ENCODE assay signal across 1 cellular context in the genomic region with DNA sequence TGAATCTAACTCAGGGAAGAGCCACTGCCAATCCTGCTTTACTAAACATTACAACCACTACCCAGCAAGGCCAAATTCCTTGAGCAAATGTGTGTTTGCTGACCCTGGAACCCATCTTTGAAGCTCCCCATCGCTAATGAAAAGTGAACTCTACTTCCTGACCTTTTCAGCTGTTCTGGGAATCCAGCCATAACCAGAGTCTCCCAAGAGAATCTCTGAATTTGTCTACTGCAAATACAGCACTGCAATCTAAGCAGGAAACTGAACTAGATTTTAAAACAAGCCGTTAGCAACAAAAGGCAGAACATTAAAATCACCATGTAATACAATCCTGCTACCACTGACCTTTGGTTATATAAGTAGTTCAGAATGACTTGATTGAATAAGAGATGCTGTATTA.
A peak's percentile ranks its signal among the peaks of the same experiment; 100 is the strongest.
TF ChIP-seq lines count a peak whose summit lies in the region.

No MANE protein-coding gene starts in this region.

TF ChIP-seq in liver, 16 proteins besides CTCF, POLR2A, EP300 and RAD21 (continued from another document):
- TF ChIP-seq GABPA (IDR thresholded peaks at IDR 0.05 in 1 of 2, conservative IDR thresholded peaks at IDR 0.05 in 1 of 2), result no peak
- peak; percentile 89 to 90 for TF ChIP-seq RXRA (IDR thresholded peaks at IDR 0.05)
- TF ChIP-seq, protein P1, sequence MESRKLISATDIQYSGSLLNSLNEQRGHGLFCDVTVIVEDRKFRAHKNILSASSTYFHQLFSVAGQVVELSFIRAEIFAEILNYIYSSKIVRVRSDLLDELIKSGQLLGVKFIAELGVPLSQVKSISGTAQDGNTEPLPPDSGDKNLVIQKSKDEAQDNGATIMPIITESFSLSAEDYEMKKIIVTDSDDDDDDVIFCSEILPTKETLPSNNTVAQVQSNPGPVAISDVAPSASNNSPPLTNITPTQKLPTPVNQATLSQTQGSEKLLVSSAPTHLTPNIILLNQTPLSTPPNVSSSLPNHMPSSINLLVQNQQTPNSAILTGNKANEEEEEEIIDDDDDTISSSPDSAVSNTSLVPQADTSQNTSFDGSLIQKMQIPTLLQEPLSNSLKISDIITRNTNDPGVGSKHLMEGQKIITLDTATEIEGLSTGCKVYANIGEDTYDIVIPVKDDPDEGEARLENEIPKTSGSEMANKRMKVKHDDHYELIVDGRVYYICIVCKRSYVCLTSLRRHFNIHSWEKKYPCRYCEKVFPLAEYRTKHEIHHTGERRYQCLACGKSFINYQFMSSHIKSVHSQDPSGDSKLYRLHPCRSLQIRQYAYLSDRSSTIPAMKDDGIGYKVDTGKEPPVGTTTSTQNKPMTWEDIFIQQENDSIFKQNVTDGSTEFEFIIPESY (IDR thresholded peaks at IDR 0.05), result peak; percentile 53
- TF ChIP-seq JUND (IDR thresholded peaks at IDR 0.05), result peak; percentile 55 to 79
- peak; percentile 74 for TF ChIP-seq SP1 (IDR thresholded peaks at IDR 0.05)
- TF ChIP-seq FOXA2 (IDR thresholded peaks at IDR 0.05), result no peak
- peak; percentile 86 to 87 for TF ChIP-seq HNF4A (conservative IDR thresholded peaks at IDR 0.05)
- TF ChIP-seq TAF1 (conservative IDR thresholded peaks at IDR 0.05), result no peak
- TF ChIP-seq YY1 (IDR thresholded peaks at IDR 0.05), result peak; percentile 93
- TF ChIP-seq, protein P2, sequence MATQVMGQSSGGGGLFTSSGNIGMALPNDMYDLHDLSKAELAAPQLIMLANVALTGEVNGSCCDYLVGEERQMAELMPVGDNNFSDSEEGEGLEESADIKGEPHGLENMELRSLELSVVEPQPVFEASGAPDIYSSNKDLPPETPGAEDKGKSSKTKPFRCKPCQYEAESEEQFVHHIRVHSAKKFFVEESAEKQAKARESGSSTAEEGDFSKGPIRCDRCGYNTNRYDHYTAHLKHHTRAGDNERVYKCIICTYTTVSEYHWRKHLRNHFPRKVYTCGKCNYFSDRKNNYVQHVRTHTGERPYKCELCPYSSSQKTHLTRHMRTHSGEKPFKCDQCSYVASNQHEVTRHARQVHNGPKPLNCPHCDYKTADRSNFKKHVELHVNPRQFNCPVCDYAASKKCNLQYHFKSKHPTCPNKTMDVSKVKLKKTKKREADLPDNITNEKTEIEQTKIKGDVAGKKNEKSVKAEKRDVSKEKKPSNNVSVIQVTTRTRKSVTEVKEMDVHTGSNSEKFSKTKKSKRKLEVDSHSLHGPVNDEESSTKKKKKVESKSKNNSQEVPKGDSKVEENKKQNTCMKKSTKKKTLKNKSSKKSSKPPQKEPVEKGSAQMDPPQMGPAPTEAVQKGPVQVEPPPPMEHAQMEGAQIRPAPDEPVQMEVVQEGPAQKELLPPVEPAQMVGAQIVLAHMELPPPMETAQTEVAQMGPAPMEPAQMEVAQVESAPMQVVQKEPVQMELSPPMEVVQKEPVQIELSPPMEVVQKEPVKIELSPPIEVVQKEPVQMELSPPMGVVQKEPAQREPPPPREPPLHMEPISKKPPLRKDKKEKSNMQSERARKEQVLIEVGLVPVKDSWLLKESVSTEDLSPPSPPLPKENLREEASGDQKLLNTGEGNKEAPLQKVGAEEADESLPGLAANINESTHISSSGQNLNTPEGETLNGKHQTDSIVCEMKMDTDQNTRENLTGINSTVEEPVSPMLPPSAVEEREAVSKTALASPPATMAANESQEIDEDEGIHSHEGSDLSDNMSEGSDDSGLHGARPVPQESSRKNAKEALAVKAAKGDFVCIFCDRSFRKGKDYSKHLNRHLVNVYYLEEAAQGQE (IDR thresholded peaks at IDR 0.05), result peak; percentile 39
- TF ChIP-seq FOXA1 (IDR thresholded peaks at IDR 0.05), result no peak
- TF ChIP-seq, protein P3, sequence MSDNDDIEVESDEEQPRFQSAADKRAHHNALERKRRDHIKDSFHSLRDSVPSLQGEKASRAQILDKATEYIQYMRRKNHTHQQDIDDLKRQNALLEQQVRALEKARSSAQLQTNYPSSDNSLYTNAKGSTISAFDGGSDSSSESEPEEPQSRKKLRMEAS (IDR thresholded peaks at IDR 0.05), result peak; percentile 55
